In genomic region chr4:169569188-169569587, GRCh38 we compare ENCODE assay signal across 3 cellular contexts. TPM values are rescaled to one million over a fixed set of nuclear protein-coding genes. Genes with fewer than 3 reads are reported as not detected.
DNase-seq lines count a peak whose midpoint lies in the region; ATAC-seq, FAIRE-seq and TF ChIP-seq lines count a peak whose summit lies in the region.
"Not testable (repeated sequence)": the region's sequence is repeated elsewhere in the genome, so short reads cannot be mapped to it uniquely, and the experiment has no call there.

No MANE protein-coding gene starts in this region.

- H3K36me3 ChIP-seq in HEK293 (ENCODE audit: control insufficient read depth in 2 of 2, insufficient read depth in 1 of 2, low read length in 2 of 2): peaks cover 0 to 11% of the 10 kb centered on the region in 2 experiments; a peak in 2 of 3 replicates
- peaks cover 15% of the 10 kb centered on the region; the same call in 2 of the 3 replicates for H3K36me3 ChIP-seq in K562 (ENCODE audit: control insufficient read depth, insufficient read depth, low read length)
- H3K36me3 ChIP-seq in HepG2 (replicated peaks in 1 of 2; ENCODE audit: control insufficient read depth in 1 of 2, insufficient read depth in 2 of 2, low read length in 2 of 2): not testable (repeated sequence)

- not testable (repeated sequence) for H3K4me3 ChIP-seq in HEK293 (ENCODE audit: low read depth, low read length); K562; HepG2 (replicated peaks in 1 of 3; ENCODE audit: insufficient read depth in 1 of 3, low read depth in 2 of 3, low read length in 3 of 3)

- H2AFZ ChIP-seq in K562 (ENCODE audit: low read depth, low read length); HepG2 (ENCODE audit: low read length): not testable (repeated sequence)

- not testable (repeated sequence) for H3K27ac ChIP-seq in HEK293 (ENCODE audit: extremely low read depth, low read depth, low read length); K562 (ENCODE audit: extremely low read depth, low read depth, low read length); HepG2 (ENCODE audit: extremely low read length, insufficient read depth, low read length)

- TF ChIP-seq CTCF in HEK293 (tag by site-specific recombination; IDR thresholded peaks at IDR 0.05); K562 (IDR thresholded peaks at IDR 0.05 in 2 of 3, conservative IDR thresholded peaks at IDR 0.05 in 1 of 3; ENCODE audit: insufficient read depth in 2 of 3, low read depth in 1 of 3, low read length in 3 of 3); HepG2 (CRISPR knock-in tag; IDR thresholded peaks at IDR 0.05): not testable (repeated sequence)

- intact Hi-C loops in K562 (cut with micrococcal nuclease) (loop anchor here (5.0 to 10.0 kb wide), 2 partner anchors 202 to 544 kb away; no protein-coding TSS in a partner anchor), HepG2 (cut with micrococcal nuclease; ENCODE audit: unreplicated experiment) (loop anchor here (5.0 to 10.0 kb wide), 2 partner anchors 564 to 1387 kb away; no protein-coding TSS in a partner anchor)

- in situ Hi-C loops in K562 (cut with MboI); HepG2 (cut with HindIII; ENCODE audit: extremely low pct_ligation_motif_present, low pct_unique_long_range_greater_than_20kb): not testable (repeated sequence)

- TF ChIP-seq EP300 in K562 (IDR thresholded peaks at IDR 0.05; ENCODE audit: low read length); HepG2 (IDR thresholded peaks at IDR 0.05; ENCODE audit: low read depth in 2 of 2, low read length in 2 of 2); HepG2 (CRISPR knock-in tag; IDR thresholded peaks at IDR 0.05; ENCODE audit: borderline replicate concordance): not testable (repeated sequence)

- CTCF ChIA-PET in HEK293 (lab: Yijun Ruan, JAX): interaction anchor here (0.9 kb wide), 1 partner anchor 18 kb away, joined by 3 read pairs; no protein-coding TSS in a partner anchor
- CTCF ChIA-PET in K562 (lab: Yijun Ruan, JAX; ENCODE audit: low intra/inter-chr PET ratio); HepG2 (lab: Yijun Ruan, JAX; ENCODE audit: low intra/inter-chr PET ratio, low total read pairs): not testable (repeated sequence)

- H3K79me2 ChIP-seq in K562 (ENCODE audit: control insufficient read depth, insufficient read depth, low read length); HepG2 (ENCODE audit: insufficient read depth, low read length): not testable (repeated sequence)

- not testable (repeated sequence) for H3K9ac ChIP-seq in K562 (ENCODE audit: insufficient read depth in 1 of 2, low read depth in 2 of 2, low read length in 2 of 2); HepG2 (ENCODE audit: insufficient read depth, low read depth, low read length)

- H3K27me3 ChIP-seq in K562 (ENCODE audit: control insufficient read depth in 2 of 2, insufficient read depth in 2 of 2, low read length in 2 of 2); HepG2 (ENCODE audit: control insufficient read depth in 1 of 2, insufficient read depth in 2 of 2, low read length in 2 of 2): not testable (repeated sequence)

- not testable (repeated sequence) for TF ChIP-seq POLR2A in K562 (conservative IDR thresholded peaks at IDR 0.05); HepG2 (IDR thresholded peaks at IDR 0.05; ENCODE audit: insufficient read depth in 1 of 2, low read depth in 2 of 2, low read length in 2 of 2)

- not testable (repeated sequence) for H3K4me2 ChIP-seq in K562 (ENCODE audit: insufficient read depth, low read length); HepG2 (ENCODE audit: low read depth, low read length)

- 86% methylated on average over 1 of the region's 3 CpGs for WGBS in K562 (ENCODE audit: insufficient coverage, low coverage, missing lambda C conversion rate)
- 96% methylated on average over 3 of the region's 3 CpGs for WGBS in HepG2 (ENCODE audit: low lambda C conversion rate)

- not testable (repeated sequence) for H3K4me1 ChIP-seq in HEK293 (ENCODE audit: control insufficient read depth, insufficient read depth, low read length); K562 (replicated peaks in 1 of 2; ENCODE audit: control insufficient read depth in 2 of 2, insufficient read depth in 2 of 2, low read length in 2 of 2); HepG2 (ENCODE audit: insufficient read depth, low read length)

- not testable (repeated sequence) for TF ChIP-seq RAD21 in K562 (CRISPR knock-in tag; conservative IDR thresholded peaks at IDR 0.05 in 1 of 2, IDR thresholded peaks at IDR 0.05 in 1 of 2); HepG2 (CRISPR knock-in tag; IDR thresholded peaks at IDR 0.05)

- H3K9me3 ChIP-seq in HEK293 (ENCODE audit: control insufficient read depth, insufficient read depth, low read depth, low read length); K562 (replicated peaks; ENCODE audit: control insufficient read depth, insufficient read depth, low read depth, low read length); HepG2 (ENCODE audit: low read length): not testable (repeated sequence)

- not testable (repeated sequence) for H3K9me1 ChIP-seq in K562 (ENCODE audit: control insufficient read depth, insufficient read depth, low read length)

- POLR2A ChIA-PET in HEK293 (lab: Yijun Ruan, JAX); K562 (lab: Yijun Ruan, JAX); HepG2 (lab: Yijun Ruan, JAX): not testable (repeated sequence)

- DNase-seq in K562 (ENCODE audit: extremely low read depth in 1 of 4, low spot score in 3 of 4); HepG2 (ENCODE audit: low spot score): not testable (repeated sequence)

- ATAC-seq in K562, HepG2: not testable (repeated sequence)

- FAIRE-seq in K562 (lab: Jason Lieb, UNC); HepG2 (lab: Jason Lieb, UNC): not testable (repeated sequence)

- BruUV-seq in K562 (replicated peaks; lab: Mats Ljungman, UMichigan); HepG2 (replicated peaks; lab: Mats Ljungman, UMichigan): not testable (repeated sequence)

- H4K20me1 ChIP-seq in K562 (replicated peaks; ENCODE audit: control insufficient read depth, insufficient read depth, low read length); HepG2 (ENCODE audit: insufficient read depth, low read length): not testable (repeated sequence)

RNA-seq across cellular contexts. Expression of gene NEK1, which starts 43.2 kb away (rescaled TPM):
- total RNA-seq in K562 (2011; cell fraction: chromatin; rRNA removed; ENCODE audit: low replicate concordance): 29.0 and 61.5 TPM in 2 replicates
- total RNA-seq in K562 (2011; cell fraction: nucleolus; rRNA removed): 20.3 and 30.8 TPM in 2 replicates
- total RNA-seq in K562 (2011; cell fraction: nucleoplasm; rRNA removed): 35.7 and 51.3 TPM in 2 replicates
- total RNA-seq in K562 (2014; rRNA removed) (7.1 and 8.3 TPM in 2 replicates), K562 (2014; rRNA removed; fragmentation: Illumina TruSeq; extraction: Trizol) (10.7 and 11.9 TPM in 2 replicates), K562 (2015; rRNA removed; fragmentation: Illumina TruSeq; extraction: Trizol) (9.2 and 10.3 TPM in 2 replicates), K562 (2021) (15.7 and 18.2 TPM in 2 replicates), HepG2 (2016; rRNA removed; fragmentation: Illumina TruSeq; extraction: Trizol) (5.4 and 8.7 TPM in 2 replicates)
- polyA plus RNA-seq in K562 (2011; rRNA removed) (12.0 and 12.7 TPM in 2 replicates), K562 (2014; fragmentation: Illumina TruSeq; extraction: Trizol) (13.5 and 15.2 TPM in 2 replicates), K562 (2014; fragmentation: Nextera tagmentation; extraction: Ambion mirVana) (1 to 10 TPM; 6.2 to 9.0 TPM), K562 (2014; rRNA removed) (9.8 and 11.2 TPM in 2 replicates), HepG2 (2011; rRNA removed) (2.6 and 2.9 TPM in 2 replicates)
- 3.3 and 5.6 TPM in 2 replicates for polyA plus RNA-seq in K562 (2011; cell fraction: cytosol; rRNA removed)
- polyA plus RNA-seq in K562 (2011; cell fraction: nucleus; rRNA removed): 10.7 and 12.7 TPM in 2 replicates
- 8.9 and 13.0 TPM in 2 replicates for polyA plus RNA-seq in K562 (2012)
- polyA minus RNA-seq in K562 (2011; rRNA and poly(A)+ RNA removed): 21.3 and 22.2 TPM in 2 replicates
- 4.9 and 10.8 TPM in 2 replicates for polyA minus RNA-seq in K562 (2011; cell fraction: cytosol; rRNA and poly(A)+ RNA removed)
- polyA minus RNA-seq in K562 (2011; cell fraction: nucleus; rRNA and poly(A)+ RNA removed): 27.1 and 36.1 TPM in 2 replicates
- 7.3 and 9.1 TPM in 2 replicates for total RNA-seq in HepG2 (2016; cell fraction: cytosol; rRNA removed; fragmentation: Illumina TruSeq; extraction: Trizol; ENCODE audit: low read depth)
- 5.4 and 8.2 TPM in 2 replicates for total RNA-seq in HepG2 (2016; cell fraction: insoluble cytoplasmic fraction; rRNA removed; fragmentation: Illumina TruSeq; extraction: Trizol)
- total RNA-seq in HepG2 (2016; cell fraction: membrane; rRNA removed; fragmentation: Illumina TruSeq; extraction: Trizol): 4.3 and 4.8 TPM in 2 replicates
- total RNA-seq in HepG2 (2016; cell fraction: nucleus; rRNA removed; fragmentation: Illumina TruSeq; extraction: Trizol): 9.8 and 11.8 TPM in 2 replicates
- 0.97 and 1.3 TPM in 2 replicates for polyA plus RNA-seq in HepG2 (2011; cell fraction: cytosol; rRNA removed)
- 2.5 and 3.3 TPM in 2 replicates for polyA plus RNA-seq in HepG2 (2011; cell fraction: nucleus; rRNA removed)
- 3.2 and 3.3 TPM in 2 replicates for polyA plus RNA-seq in HepG2 (2012)
- polyA plus RNA-seq in HepG2 (2016; cell fraction: cytosol; fragmentation: Illumina TruSeq; extraction: Trizol; ENCODE audit: low read depth): 0.23 and 0.38 TPM in 2 replicates
- 6.9 and 7.0 TPM in 2 replicates for polyA plus RNA-seq in HepG2 (2016; cell fraction: insoluble cytoplasmic fraction; fragmentation: Illumina TruSeq; extraction: Trizol; ENCODE audit: low read depth)
- polyA plus RNA-seq in HepG2 (2016; cell fraction: membrane; fragmentation: Illumina TruSeq; extraction: Trizol; ENCODE audit: low read depth): 0.70 and 1.1 TPM in 2 replicates
- 5.7 and 7.7 TPM in 2 replicates for polyA plus RNA-seq in HepG2 (2016; cell fraction: nucleus; fragmentation: Illumina TruSeq; extraction: Trizol; ENCODE audit: insufficient read depth, low read depth)
- polyA minus RNA-seq in HepG2 (2011; rRNA and poly(A)+ RNA removed; ENCODE audit: low replicate concordance): 9.6 TPM in 2 replicates
- 2.3 TPM in 2 replicates for polyA minus RNA-seq in HepG2 (2011; cell fraction: cytosol; rRNA and poly(A)+ RNA removed)
- 24.1 and 24.9 TPM in 2 replicates for polyA minus RNA-seq in HepG2 (2011; cell fraction: nucleus; rRNA and poly(A)+ RNA removed)

RNA-seq across cellular contexts. Expression of gene CLCN3, which starts 51.2 kb away (rescaled TPM):
- 50.5 and 176 TPM in 2 replicates for total RNA-seq in K562 (2011; cell fraction: chromatin; rRNA removed; ENCODE audit: low replicate concordance)
- total RNA-seq in K562 (2011; cell fraction: nucleolus; rRNA removed): 36.2 and 41.2 TPM in 2 replicates
- 79.1 and 117 TPM in 2 replicates for total RNA-seq in K562 (2011; cell fraction: nucleoplasm; rRNA removed)
- total RNA-seq in K562 (2014; rRNA removed): 28.0 and 28.4 TPM in 2 replicates
- 48.1 and 60.1 TPM in 2 replicates for total RNA-seq in K562 (2014; rRNA removed; fragmentation: Illumina TruSeq; extraction: Trizol)
- total RNA-seq in K562 (2015; rRNA removed; fragmentation: Illumina TruSeq; extraction: Trizol): 38.2 and 38.5 TPM in 2 replicates
- total RNA-seq in K562 (2021): 44.8 and 46.3 TPM in 2 replicates
- 46.9 and 60.6 TPM in 2 replicates for polyA plus RNA-seq in K562 (2011; rRNA removed)
- polyA plus RNA-seq in K562 (2011; cell fraction: cytosol; rRNA removed): 18.1 and 24.5 TPM in 2 replicates
- polyA plus RNA-seq in K562 (2011; cell fraction: nucleus; rRNA removed): 15.1 and 21.3 TPM in 2 replicates
- polyA plus RNA-seq in K562 (2012): 28.2 and 30.6 TPM in 2 replicates
- polyA plus RNA-seq in K562 (2014; fragmentation: Illumina TruSeq; extraction: Trizol): 35.1 and 43.6 TPM in 2 replicates
- polyA plus RNA-seq in K562 (2014; fragmentation: Nextera tagmentation; extraction: Ambion mirVana): 10 to 100 TPM; 12.7 to 22.8 TPM
- 30.8 and 35.5 TPM in 2 replicates for polyA plus RNA-seq in K562 (2014; rRNA removed)
- 169 and 177 TPM in 2 replicates for polyA minus RNA-seq in K562 (2011; rRNA and poly(A)+ RNA removed)
- polyA minus RNA-seq in K562 (2011; cell fraction: cytosol; rRNA and poly(A)+ RNA removed): 28.0 and 38.7 TPM in 2 replicates
- 23.8 and 47.7 TPM in 2 replicates for polyA minus RNA-seq in K562 (2011; cell fraction: nucleus; rRNA and poly(A)+ RNA removed)
- total RNA-seq in HepG2 (2016; rRNA removed; fragmentation: Illumina TruSeq; extraction: Trizol): 21.5 and 23.7 TPM in 2 replicates
- 1.6 and 1.9 TPM in 2 replicates for total RNA-seq in HepG2 (2016; cell fraction: cytosol; rRNA removed; fragmentation: Illumina TruSeq; extraction: Trizol; ENCODE audit: low read depth)
- total RNA-seq in HepG2 (2016; cell fraction: insoluble cytoplasmic fraction; rRNA removed; fragmentation: Illumina TruSeq; extraction: Trizol): 23.2 and 23.3 TPM in 2 replicates
- 7.7 and 8.5 TPM in 2 replicates for total RNA-seq in HepG2 (2016; cell fraction: membrane; rRNA removed; fragmentation: Illumina TruSeq; extraction: Trizol)
- total RNA-seq in HepG2 (2016; cell fraction: nucleus; rRNA removed; fragmentation: Illumina TruSeq; extraction: Trizol): 26.7 and 28.7 TPM in 2 replicates
- 13.6 and 14.2 TPM in 2 replicates for polyA plus RNA-seq in HepG2 (2011; rRNA removed)
- 7.4 and 10.8 TPM in 2 replicates for polyA plus RNA-seq in HepG2 (2011; cell fraction: cytosol; rRNA removed)
- 3.4 and 5.1 TPM in 2 replicates for polyA plus RNA-seq in HepG2 (2011; cell fraction: nucleus; rRNA removed)
- 14.8 and 17.1 TPM in 2 replicates for polyA plus RNA-seq in HepG2 (2012)
- polyA plus RNA-seq in HepG2 (2016; cell fraction: cytosol; fragmentation: Illumina TruSeq; extraction: Trizol; ENCODE audit: low read depth): 0.81 and 0.88 TPM in 2 replicates
- 11.5 and 13.2 TPM in 2 replicates for polyA plus RNA-seq in HepG2 (2016; cell fraction: insoluble cytoplasmic fraction; fragmentation: Illumina TruSeq; extraction: Trizol; ENCODE audit: low read depth)
- 2.5 and 2.8 TPM in 2 replicates for polyA plus RNA-seq in HepG2 (2016; cell fraction: membrane; fragmentation: Illumina TruSeq; extraction: Trizol; ENCODE audit: low read depth)
- 17.6 and 18.8 TPM in 2 replicates for polyA plus RNA-seq in HepG2 (2016; cell fraction: nucleus; fragmentation: Illumina TruSeq; extraction: Trizol; ENCODE audit: insufficient read depth, low read depth)
- polyA minus RNA-seq in HepG2 (2011; rRNA and poly(A)+ RNA removed; ENCODE audit: low replicate concordance): 30.0 and 39.3 TPM in 2 replicates
- polyA minus RNA-seq in HepG2 (2011; cell fraction: cytosol; rRNA and poly(A)+ RNA removed): 18.7 and 23.1 TPM in 2 replicates
- polyA minus RNA-seq in HepG2 (2011; cell fraction: nucleus; rRNA and poly(A)+ RNA removed): 37.3 and 43.1 TPM in 2 replicates
